33 cellular contexts compared by ENCODE assay signal in genomic region chrX:79530310-79531108, GRCh38.
DNase-seq lines count a peak whose midpoint lies in the region; ATAC-seq, FAIRE-seq and TF ChIP-seq lines count a peak whose summit lies in the region.
"Had no signal": no experiment of that assay in that cellular context is flagged by ENCODE, and none has a peak within 500 bp of the region (broad histone marks: within the 10 kb centered on the region; RNA-seq: fewer than 3 reads in every experiment).

No MANE protein-coding gene starts in this region.

- ATAC-seq in aorta (ENCODE audit: low FRiP score): peak; percentile 15
- ATAC-seq in HG02610 (IDR thresholded peaks at IDR 0.05; ENCODE audit: unreplicated experiment): no peak
- ATAC-seq: A549; CD8-positive, alpha-beta T cell had no signal

- no peaks in the 10 kb centered on the region for H3K4me1 ChIP-seq in kidney (ENCODE audit: control insufficient read depth in 1 of 2, insufficient read depth in 1 of 2, low read depth in 1 of 2, low read length in 2 of 2)
- H3K4me1 ChIP-seq in aorta (ENCODE audit: control insufficient read depth in 1 of 2, insufficient read depth in 2 of 2, low read length in 2 of 2): no peaks in the 10 kb centered on the region
- H3K4me1 ChIP-seq: A549; BE2C; BLaER1; BLaER1 treated with 17β-estradiol and CSF1 and Interleukin-3, amounts not matched to agents 10 nM and 100 nM; Caco-2 had no signal

- DNase-seq in activated gamma-delta T cell (lab: John Stamatoyannopoulos, UW): peak; percentile 3
- no peak for DNase-seq in activated gamma-delta T cell treated with Interleukin-2 at 50 U/mL for 16 hours
- DNase-seq in kidney: peak; percentile 60
- DNase-seq in aorta: no peak
- no peak for DNase-seq in AG08395 (ENCODE audit: low spot score)
- DNase-seq: 8988T; ACHN; AML-193; BE2C; C1 segment of cervical spinal cord; Caco-2; Calu3; CD4-positive, alpha-beta memory T cell; CD4-positive, alpha-beta T cell; CD4-positive, CD25-positive, alpha-beta regulatory T cell; CD8-positive, alpha-beta memory T cell; CD8-positive, alpha-beta T cell; COR-L47; DMS 273 treated with DMSO at 0.1 percent for 48 hours; DMS153; DMS53; DMS79; DMS79 treated with DMSO at 0.1 percent for 48 hours; DND-41; EL had no signal

- intact Hi-C loops in kidney (cut with DNase I): no loop called here
- intact Hi-C loops in aorta (cut with DNase I): no loop called here

- no peak overlapping the region for H3K27ac ChIP-seq in kidney (ENCODE audit: low read depth in 2 of 2, low read length in 2 of 2)
- no peak overlapping the region for H3K27ac ChIP-seq in aorta (ENCODE audit: low read depth in 1 of 2, low read length in 2 of 2)
- H3K27ac ChIP-seq: 22Rv1; A549; BLaER1; BLaER1 treated with 17β-estradiol and CSF1 and Interleukin-3, amounts not matched to agents 10 nM and 100 nM; C4-2B had no signal

- H3K9me3 ChIP-seq in kidney (ENCODE audit: control insufficient read depth in 1 of 2, low read length in 2 of 2) (no peaks in the 10 kb centered on the region), aorta (ENCODE audit: control insufficient read depth, low read length) (no peaks in the 10 kb centered on the region)
- H3K9me3 ChIP-seq: A549, BE2C, Caco-2 had no signal

- H3K9ac ChIP-seq in kidney (ENCODE audit: low read length in 2 of 2): no peak overlapping the region
- H3K9ac ChIP-seq: BLaER1; BLaER1 treated with 17β-estradiol and CSF1 and Interleukin-3, amounts not matched to agents 10 nM and 100 nM had no signal

- WGBS in aorta, 2 donors: 80 to 87% methylated on average over 26 to 27 of the region's 27 CpGs

- H3K27me3 ChIP-seq in aorta (ENCODE audit: control insufficient read depth in 1 of 2, insufficient read depth in 2 of 2, low read length in 1 of 2): no peaks in the 10 kb centered on the region
- H3K27me3 ChIP-seq: BE2C had no signal

- no peak for TF ChIP-seq CTCF in kidney (IDR thresholded peaks at IDR 0.05; ENCODE audit: borderline replicate concordance, extremely low read depth, insufficient read depth)

- no peak overlapping the region for H3K4me3 ChIP-seq in kidney (ENCODE audit: low read length in 2 of 2)
- H3K4me3 ChIP-seq in aorta (ENCODE audit: low read length in 2 of 2): no peak overlapping the region
- H3K4me3 ChIP-seq: A549; BLaER1; BLaER1 treated with 17β-estradiol and CSF1 and Interleukin-3, amounts not matched to agents 10 nM and 100 nM had no signal

- no peak for FAIRE-seq in kidney (lab: Jason Lieb, UNC)
- FAIRE-seq: A204.1, A549, D721Med had no signal

- no peaks in the 10 kb centered on the region for H3K36me3 ChIP-seq in kidney (ENCODE audit: control insufficient read depth in 1 of 2, insufficient read depth in 2 of 2, low read length in 2 of 2)
- no peaks in the 10 kb centered on the region for H3K36me3 ChIP-seq in aorta (ENCODE audit: control insufficient read depth in 1 of 2, insufficient read depth in 2 of 2, low read length in 1 of 2)
- H3K36me3 ChIP-seq: BE2C; BLaER1; BLaER1 treated with 17β-estradiol and CSF1 and Interleukin-3, amounts not matched to agents 10 nM and 100 nM had no signal

Comparison
In these comparisons a context has a peak if more than half of its experiments do, and no peak if none do; other contexts are left out.
1. DNase-seq: peak in activated gamma-delta T cell (single experiment) and kidney (single experiment); none in activated gamma-delta T cell treated with Interleukin-2 at 50 U/mL for 16 hours (single experiment), aorta (0 of 2) and AG08395 (single experiment).